In the genomic region with DNA sequence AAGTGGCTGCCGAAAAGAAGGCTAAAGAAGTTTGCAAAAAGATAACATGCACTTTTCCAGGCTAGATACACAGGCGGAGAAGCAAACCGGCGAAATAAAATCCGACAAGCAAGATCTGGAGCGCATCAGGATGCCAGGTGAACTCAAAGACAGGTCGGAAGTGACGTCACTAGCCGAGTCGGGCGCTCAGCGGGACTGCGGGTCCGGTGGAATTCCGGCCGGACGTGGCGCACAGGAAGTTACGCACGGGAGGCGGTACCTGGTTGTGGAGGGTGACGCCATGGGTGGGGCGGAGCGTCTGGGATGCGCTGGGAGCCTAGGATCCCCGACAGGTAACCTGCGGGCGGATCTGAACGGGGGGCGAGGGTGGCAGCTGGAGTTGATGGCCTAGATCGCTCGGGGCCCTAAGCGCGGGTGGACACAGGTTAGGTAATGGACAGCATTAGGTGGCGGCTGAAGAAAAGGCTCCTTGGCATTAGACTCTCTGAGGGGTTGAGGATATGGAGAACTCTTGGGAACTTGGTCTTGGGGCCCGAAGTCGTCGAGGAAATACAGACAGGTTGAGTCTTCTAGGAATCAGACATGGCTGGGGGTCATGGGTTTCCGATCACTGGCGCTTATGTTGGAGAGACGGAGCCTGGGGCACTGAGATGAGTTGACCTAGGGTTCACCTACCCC, we compare ENCODE assay signal across 1 cellular context.
A peak's percentile ranks its signal among the peaks of the same experiment; 100 is the strongest.
TF ChIP-seq lines count a peak whose summit lies in the region.

No MANE protein-coding gene starts in this region.

TF ChIP-seq in HepG2, 621 proteins besides CTCF, POLR2A, EP300 and RAD21 (continued from another document and continues in another):
- TF ChIP-seq, protein P1, sequence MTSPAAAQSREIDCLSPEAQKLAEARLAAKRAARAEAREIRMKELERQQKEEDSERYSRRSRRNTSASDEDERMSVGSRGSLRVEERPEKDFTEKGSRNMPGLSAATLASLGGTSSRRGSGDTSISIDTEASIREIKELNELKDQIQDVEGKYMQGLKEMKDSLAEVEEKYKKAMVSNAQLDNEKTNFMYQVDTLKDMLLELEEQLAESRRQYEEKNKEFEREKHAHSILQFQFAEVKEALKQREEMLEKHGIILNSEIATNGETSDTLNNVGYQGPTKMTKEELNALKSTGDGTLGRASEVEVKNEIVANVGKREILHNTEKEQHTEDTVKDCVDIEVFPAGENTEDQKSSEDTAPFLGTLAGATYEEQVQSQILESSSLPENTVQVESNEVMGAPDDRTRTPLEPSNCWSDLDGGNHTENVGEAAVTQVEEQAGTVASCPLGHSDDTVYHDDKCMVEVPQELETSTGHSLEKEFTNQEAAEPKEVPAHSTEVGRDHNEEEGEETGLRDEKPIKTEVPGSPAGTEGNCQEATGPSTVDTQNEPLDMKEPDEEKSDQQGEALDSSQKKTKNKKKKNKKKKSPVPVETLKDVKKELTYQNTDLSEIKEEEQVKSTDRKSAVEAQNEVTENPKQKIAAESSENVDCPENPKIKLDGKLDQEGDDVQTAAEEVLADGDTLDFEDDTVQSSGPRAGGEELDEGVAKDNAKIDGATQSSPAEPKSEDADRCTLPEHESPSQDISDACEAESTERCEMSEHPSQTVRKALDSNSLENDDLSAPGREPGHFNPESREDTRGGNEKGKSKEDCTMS (CRISPR knock-in tag; conservative IDR thresholded peaks at IDR 0.05): no peak
- TF ChIP-seq CCAR2 (optimal IDR thresholded peaks at IDR 0.05; ENCODE audit: low read depth, low read length) (no peak), BRCA1 (CRISPR knock-in tag; IDR thresholded peaks at IDR 0.05) (no peak), ZNF124 (CRISPR knock-in tag; IDR thresholded peaks at IDR 0.05) (peak; percentile 53; the same call in 1 of the 2 replicates), NRL (CRISPR knock-in tag; IDR thresholded peaks at IDR 0.05; ENCODE audit: borderline replicate concordance) (no peak), ZNF788 (CRISPR knock-in tag; IDR thresholded peaks at IDR 0.05; ENCODE audit: borderline replicate concordance) (peak; percentile 91; the same call in 1 of the 2 replicates), CENPT (CRISPR knock-in tag; IDR thresholded peaks at IDR 0.05; ENCODE audit: low read depth) (no peak), ZSCAN12 (CRISPR knock-in tag; IDR thresholded peaks at IDR 0.05) (no peak), SCMH1 (CRISPR knock-in tag; IDR thresholded peaks at IDR 0.05; ENCODE audit: borderline replicate concordance) (no peak), ELF4 (CRISPR knock-in tag; IDR thresholded peaks at IDR 0.05; ENCODE audit: borderline replicate concordance) (no peak), ZFY (CRISPR knock-in tag; IDR thresholded peaks at IDR 0.05) (peak; percentile 58; the same call in 1 of the 2 replicates), ZNF614 (CRISPR knock-in tag; IDR thresholded peaks at IDR 0.05; ENCODE audit: borderline replicate concordance) (no peak), EED (CRISPR knock-in tag; IDR thresholded peaks at IDR 0.05) (0 out of 2 replicates have a peak, but pooled peaks have one; percentile 31), ZNF607 (CRISPR knock-in tag; IDR thresholded peaks at IDR 0.05; ENCODE audit: borderline replicate concordance) (peak; percentile 57), GATAD1 (CRISPR knock-in tag; IDR thresholded peaks at IDR 0.05) (peak; percentile 98), ETV6 (CRISPR knock-in tag; conservative IDR thresholded peaks at IDR 0.05) (no peak)
- TF ChIP-seq, protein P2, sequence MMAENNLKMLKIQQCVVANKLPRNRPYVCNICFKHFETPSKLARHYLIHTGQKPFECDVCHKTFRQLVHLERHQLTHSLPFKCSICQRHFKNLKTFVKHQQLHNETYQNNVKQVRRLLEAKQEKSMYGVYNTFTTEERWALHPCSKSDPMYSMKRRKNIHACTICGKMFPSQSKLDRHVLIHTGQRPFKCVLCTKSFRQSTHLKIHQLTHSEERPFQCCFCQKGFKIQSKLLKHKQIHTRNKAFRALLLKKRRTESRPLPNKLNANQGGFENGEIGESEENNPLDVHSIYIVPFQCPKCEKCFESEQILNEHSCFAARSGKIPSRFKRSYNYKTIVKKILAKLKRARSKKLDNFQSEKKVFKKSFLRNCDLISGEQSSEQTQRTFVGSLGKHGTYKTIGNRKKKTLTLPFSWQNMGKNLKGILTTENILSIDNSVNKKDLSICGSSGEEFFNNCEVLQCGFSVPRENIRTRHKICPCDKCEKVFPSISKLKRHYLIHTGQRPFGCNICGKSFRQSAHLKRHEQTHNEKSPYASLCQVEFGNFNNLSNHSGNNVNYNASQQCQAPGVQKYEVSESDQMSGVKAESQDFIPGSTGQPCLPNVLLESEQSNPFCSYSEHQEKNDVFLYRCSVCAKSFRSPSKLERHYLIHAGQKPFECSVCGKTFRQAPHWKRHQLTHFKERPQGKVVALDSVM (CRISPR knock-in tag; IDR thresholded peaks at IDR 0.05): no peak
- TF ChIP-seq, protein P3, sequence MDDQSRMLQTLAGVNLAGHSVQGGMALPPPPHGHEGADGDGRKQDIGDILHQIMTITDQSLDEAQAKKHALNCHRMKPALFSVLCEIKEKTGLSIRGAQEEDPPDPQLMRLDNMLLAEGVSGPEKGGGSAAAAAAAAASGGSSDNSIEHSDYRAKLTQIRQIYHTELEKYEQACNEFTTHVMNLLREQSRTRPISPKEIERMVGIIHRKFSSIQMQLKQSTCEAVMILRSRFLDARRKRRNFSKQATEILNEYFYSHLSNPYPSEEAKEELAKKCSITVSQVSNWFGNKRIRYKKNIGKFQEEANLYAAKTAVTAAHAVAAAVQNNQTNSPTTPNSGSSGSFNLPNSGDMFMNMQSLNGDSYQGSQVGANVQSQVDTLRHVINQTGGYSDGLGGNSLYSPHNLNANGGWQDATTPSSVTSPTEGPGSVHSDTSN (CRISPR knock-in tag; IDR thresholded peaks at IDR 0.05; ENCODE audit: borderline replicate concordance): no peak
- TF ChIP-seq, protein P4, sequence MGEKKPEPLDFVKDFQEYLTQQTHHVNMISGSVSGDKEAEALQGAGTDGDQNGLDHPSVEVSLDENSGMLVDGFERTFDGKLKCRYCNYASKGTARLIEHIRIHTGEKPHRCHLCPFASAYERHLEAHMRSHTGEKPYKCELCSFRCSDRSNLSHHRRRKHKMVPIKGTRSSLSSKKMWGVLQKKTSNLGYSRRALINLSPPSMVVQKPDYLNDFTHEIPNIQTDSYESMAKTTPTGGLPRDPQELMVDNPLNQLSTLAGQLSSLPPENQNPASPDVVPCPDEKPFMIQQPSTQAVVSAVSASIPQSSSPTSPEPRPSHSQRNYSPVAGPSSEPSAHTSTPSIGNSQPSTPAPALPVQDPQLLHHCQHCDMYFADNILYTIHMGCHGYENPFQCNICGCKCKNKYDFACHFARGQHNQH (CRISPR knock-in tag; IDR thresholded peaks at IDR 0.05): peak; percentile 69; the same call in 1 of the 2 replicates
- TF ChIP-seq, protein P5, sequence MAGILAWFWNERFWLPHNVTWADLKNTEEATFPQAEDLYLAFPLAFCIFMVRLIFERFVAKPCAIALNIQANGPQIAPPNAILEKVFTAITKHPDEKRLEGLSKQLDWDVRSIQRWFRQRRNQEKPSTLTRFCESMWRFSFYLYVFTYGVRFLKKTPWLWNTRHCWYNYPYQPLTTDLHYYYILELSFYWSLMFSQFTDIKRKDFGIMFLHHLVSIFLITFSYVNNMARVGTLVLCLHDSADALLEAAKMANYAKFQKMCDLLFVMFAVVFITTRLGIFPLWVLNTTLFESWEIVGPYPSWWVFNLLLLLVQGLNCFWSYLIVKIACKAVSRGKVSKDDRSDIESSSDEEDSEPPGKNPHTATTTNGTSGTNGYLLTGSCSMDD (CRISPR knock-in tag; IDR thresholded peaks at IDR 0.05): no peak
- TF ChIP-seq, protein P6, sequence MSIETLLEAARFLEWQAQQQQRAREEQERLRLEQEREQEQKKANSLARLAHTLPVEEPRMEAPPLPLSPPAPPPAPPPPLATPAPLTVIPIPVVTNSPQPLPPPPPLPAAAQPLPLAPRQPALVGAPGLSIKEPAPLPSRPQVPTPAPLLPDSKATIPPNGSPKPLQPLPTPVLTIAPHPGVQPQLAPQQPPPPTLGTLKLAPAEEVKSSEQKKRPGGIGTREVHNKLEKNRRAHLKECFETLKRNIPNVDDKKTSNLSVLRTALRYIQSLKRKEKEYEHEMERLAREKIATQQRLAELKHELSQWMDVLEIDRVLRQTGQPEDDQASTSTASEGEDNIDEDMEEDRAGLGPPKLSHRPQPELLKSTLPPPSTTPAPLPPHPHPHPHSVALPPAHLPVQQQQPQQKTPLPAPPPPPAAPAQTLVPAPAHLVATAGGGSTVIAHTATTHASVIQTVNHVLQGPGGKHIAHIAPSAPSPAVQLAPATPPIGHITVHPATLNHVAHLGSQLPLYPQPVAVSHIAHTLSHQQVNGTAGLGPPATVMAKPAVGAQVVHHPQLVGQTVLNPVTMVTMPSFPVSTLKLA (IDR thresholded peaks at IDR 0.05): 0 out of 2 replicates have a peak, but pooled peaks have one; percentile 27
- TF ChIP-seq, protein P7, sequence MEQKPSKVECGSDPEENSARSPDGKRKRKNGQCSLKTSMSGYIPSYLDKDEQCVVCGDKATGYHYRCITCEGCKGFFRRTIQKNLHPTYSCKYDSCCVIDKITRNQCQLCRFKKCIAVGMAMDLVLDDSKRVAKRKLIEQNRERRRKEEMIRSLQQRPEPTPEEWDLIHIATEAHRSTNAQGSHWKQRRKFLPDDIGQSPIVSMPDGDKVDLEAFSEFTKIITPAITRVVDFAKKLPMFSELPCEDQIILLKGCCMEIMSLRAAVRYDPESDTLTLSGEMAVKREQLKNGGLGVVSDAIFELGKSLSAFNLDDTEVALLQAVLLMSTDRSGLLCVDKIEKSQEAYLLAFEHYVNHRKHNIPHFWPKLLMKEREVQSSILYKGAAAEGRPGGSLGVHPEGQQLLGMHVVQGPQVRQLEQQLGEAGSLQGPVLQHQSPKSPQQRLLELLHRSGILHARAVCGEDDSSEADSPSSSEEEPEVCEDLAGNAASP (CRISPR knock-in tag; IDR thresholded peaks at IDR 0.05; ENCODE audit: borderline replicate concordance): no peak
- TF ChIP-seq, protein P8, sequence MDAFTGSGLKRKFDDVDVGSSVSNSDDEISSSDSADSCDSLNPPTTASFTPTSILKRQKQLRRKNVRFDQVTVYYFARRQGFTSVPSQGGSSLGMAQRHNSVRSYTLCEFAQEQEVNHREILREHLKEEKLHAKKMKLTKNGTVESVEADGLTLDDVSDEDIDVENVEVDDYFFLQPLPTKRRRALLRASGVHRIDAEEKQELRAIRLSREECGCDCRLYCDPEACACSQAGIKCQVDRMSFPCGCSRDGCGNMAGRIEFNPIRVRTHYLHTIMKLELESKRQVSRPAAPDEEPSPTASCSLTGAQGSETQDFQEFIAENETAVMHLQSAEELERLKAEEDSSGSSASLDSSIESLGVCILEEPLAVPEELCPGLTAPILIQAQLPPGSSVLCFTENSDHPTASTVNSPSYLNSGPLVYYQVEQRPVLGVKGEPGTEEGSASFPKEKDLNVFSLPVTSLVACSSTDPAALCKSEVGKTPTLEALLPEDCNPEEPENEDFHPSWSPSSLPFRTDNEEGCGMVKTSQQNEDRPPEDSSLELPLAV (CRISPR knock-in tag; conservative IDR thresholded peaks at IDR 0.05; ENCODE audit: low read depth): no peak
- TF ChIP-seq, protein P9, sequence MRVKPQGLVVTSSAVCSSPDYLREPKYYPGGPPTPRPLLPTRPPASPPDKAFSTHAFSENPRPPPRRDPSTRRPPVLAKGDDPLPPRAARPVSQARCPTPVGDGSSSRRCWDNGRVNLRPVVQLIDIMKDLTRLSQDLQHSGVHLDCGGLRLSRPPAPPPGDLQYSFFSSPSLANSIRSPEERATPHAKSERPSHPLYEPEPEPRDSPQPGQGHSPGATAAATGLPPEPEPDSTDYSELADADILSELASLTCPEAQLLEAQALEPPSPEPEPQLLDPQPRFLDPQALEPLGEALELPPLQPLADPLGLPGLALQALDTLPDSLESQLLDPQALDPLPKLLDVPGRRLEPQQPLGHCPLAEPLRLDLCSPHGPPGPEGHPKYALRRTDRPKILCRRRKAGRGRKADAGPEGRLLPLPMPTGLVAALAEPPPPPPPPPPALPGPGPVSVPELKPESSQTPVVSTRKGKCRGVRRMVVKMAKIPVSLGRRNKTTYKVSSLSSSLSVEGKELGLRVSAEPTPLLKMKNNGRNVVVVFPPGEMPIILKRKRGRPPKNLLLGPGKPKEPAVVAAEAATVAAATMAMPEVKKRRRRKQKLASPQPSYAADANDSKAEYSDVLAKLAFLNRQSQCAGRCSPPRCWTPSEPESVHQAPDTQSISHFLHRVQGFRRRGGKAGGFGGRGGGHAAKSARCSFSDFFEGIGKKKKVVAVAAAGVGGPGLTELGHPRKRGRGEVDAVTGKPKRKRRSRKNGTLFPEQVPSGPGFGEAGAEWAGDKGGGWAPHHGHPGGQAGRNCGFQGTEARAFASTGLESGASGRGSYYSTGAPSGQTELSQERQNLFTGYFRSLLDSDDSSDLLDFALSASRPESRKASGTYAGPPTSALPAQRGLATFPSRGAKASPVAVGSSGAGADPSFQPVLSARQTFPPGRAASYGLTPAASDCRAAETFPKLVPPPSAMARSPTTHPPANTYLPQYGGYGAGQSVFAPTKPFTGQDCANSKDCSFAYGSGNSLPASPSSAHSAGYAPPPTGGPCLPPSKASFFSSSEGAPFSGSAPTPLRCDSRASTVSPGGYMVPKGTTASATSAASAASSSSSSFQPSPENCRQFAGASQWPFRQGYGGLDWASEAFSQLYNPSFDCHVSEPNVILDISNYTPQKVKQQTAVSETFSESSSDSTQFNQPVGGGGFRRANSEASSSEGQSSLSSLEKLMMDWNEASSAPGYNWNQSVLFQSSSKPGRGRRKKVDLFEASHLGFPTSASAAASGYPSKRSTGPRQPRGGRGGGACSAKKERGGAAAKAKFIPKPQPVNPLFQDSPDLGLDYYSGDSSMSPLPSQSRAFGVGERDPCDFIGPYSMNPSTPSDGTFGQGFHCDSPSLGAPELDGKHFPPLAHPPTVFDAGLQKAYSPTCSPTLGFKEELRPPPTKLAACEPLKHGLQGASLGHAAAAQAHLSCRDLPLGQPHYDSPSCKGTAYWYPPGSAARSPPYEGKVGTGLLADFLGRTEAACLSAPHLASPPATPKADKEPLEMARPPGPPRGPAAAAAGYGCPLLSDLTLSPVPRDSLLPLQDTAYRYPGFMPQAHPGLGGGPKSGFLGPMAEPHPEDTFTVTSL (CRISPR knock-in tag; IDR thresholded peaks at IDR 0.05; ENCODE audit: borderline replicate concordance): no peak
- TF ChIP-seq, protein P10, sequence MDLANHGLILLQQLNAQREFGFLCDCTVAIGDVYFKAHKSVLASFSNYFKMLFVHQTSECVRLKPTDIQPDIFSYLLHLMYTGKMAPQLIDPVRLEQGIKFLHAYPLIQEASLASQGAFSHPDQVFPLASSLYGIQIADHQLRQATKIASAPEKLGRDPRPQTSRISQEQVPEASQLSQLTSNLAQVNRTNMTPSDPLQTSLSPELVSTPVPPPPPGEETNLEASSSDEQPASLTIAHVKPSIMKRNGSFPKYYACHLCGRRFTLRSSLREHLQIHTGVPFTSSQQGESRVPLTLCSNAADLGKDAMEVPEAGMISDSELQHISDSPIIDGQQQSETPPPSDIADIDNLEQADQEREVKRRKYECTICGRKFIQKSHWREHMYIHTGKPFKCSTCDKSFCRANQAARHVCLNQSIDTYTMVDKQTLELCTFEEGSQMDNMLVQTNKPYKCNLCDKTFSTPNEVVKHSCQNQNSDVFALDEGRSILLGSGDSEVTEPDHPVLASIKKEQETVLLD (CRISPR knock-in tag; IDR thresholded peaks at IDR 0.05; ENCODE audit: low read depth): no peak
